ENCODE assay signal across 1 cellular context in genomic region chr7:116439005-116439404, GRCh38.
A peak's percentile ranks its signal among the peaks of the same experiment; 100 is the strongest.
TF ChIP-seq lines count a peak whose summit lies in the region.

No MANE protein-coding gene starts in this region.

TF ChIP-seq in K562, 482 proteins besides CTCF, POLR2A, EP300 and RAD21 (continued from another document and continues in another):
- TF ChIP-seq BRF2 (IDR thresholded peaks at IDR 0.05; ENCODE audit: borderline replicate concordance, insufficient read depth, insufficient read length) = no peak
- TF ChIP-seq ZNF212 (CRISPR knock-in tag; IDR thresholded peaks at IDR 0.05) = no peak
- TF ChIP-seq NKRF (IDR thresholded peaks at IDR 0.05; ENCODE audit: borderline replicate concordance) = no peak
- TF ChIP-seq TAF1 (IDR thresholded peaks at IDR 0.05; ENCODE audit: control insufficient read depth, extremely low read depth, insufficient read depth, low read length, severe bottlenecking) = no peak
- no peak for TF ChIP-seq ZKSCAN1 (IDR thresholded peaks at IDR 0.05; ENCODE audit: low read depth, low read length)
- peak; percentile 94 for TF ChIP-seq TAL1 (IDR thresholded peaks at IDR 0.05)
- no peak for TF ChIP-seq PURB (CRISPR knock-in tag; IDR thresholded peaks at IDR 0.05; ENCODE audit: low read depth)
- no peak for TF ChIP-seq ELK3 (CRISPR knock-in tag; IDR thresholded peaks at IDR 0.05)
- TF ChIP-seq DPF2 (IDR thresholded peaks at IDR 0.05) = peak; percentile 89
- TF ChIP-seq MTF1 (CRISPR knock-in tag; IDR thresholded peaks at IDR 0.05; ENCODE audit: borderline replicate concordance) = no peak
- TF ChIP-seq RHOXF2B (CRISPR knock-in tag; conservative IDR thresholded peaks at IDR 0.05) = no peak
- no peak for TF ChIP-seq ZNF444 (CRISPR knock-in tag; IDR thresholded peaks at IDR 0.05)
- no peak for TF ChIP-seq E2F1 (CRISPR knock-in tag; IDR thresholded peaks at IDR 0.05)
- no peak for TF ChIP-seq KLF1 (tag; IDR thresholded peaks at IDR 0.05)
- TF ChIP-seq HOXB6 (CRISPR knock-in tag; IDR thresholded peaks at IDR 0.05; ENCODE audit: borderline replicate concordance) = no peak
- no peak for TF ChIP-seq PPARD (CRISPR knock-in tag; IDR thresholded peaks at IDR 0.05)
- TF ChIP-seq RERE (CRISPR knock-in tag; IDR thresholded peaks at IDR 0.05; ENCODE audit: borderline replicate concordance) = no peak
- no peak for TF ChIP-seq HIVEP1 (CRISPR knock-in tag; IDR thresholded peaks at IDR 0.05)
- TF ChIP-seq ZFP36 (IDR thresholded peaks at IDR 0.05; ENCODE audit: low read depth, low read length, partially characterized antibody) = no peak
- 0 out of 2 replicates have a peak, but pooled peaks have one; percentile 19 for TF ChIP-seq NFXL1 (CRISPR knock-in tag; IDR thresholded peaks at IDR 0.05)
- TF ChIP-seq RFX1 (IDR thresholded peaks at IDR 0.05) = no peak
- TF ChIP-seq GTF2F1 (IDR thresholded peaks at IDR 0.05; ENCODE audit: low read depth, low read length) = no peak
- no peak for TF ChIP-seq REST (CRISPR knock-in tag; IDR thresholded peaks at IDR 0.05; ENCODE audit: low read depth)
- no peak for TF ChIP-seq ZFP30 (CRISPR knock-in tag; IDR thresholded peaks at IDR 0.05; ENCODE audit: borderline replicate concordance)
- no peak for TF ChIP-seq SLC30A9 (CRISPR knock-in tag; IDR thresholded peaks at IDR 0.05)
- no peak for TF ChIP-seq CTCFL (IDR thresholded peaks at IDR 0.05; ENCODE audit: borderline replicate concordance, insufficient read depth, low read depth, low read length, poor library complexity, severe bottlenecking)
- no peak for TF ChIP-seq SRSF1 (IDR thresholded peaks at IDR 0.05; ENCODE audit: low read depth, low read length)
- TF ChIP-seq FOXP4 (CRISPR knock-in tag; IDR thresholded peaks at IDR 0.05; ENCODE audit: borderline replicate concordance) = no peak
- no peak for TF ChIP-seq YBX1 (IDR thresholded peaks at IDR 0.05)
- no peak for TF ChIP-seq NR2C2 (CRISPR knock-in tag; IDR thresholded peaks at IDR 0.05)
- no peak for TF ChIP-seq NR2C2 (tag; IDR thresholded peaks at IDR 0.05)
- no peak for TF ChIP-seq PRMT5 (CRISPR knock-in tag; IDR thresholded peaks at IDR 0.05)
- no peak for TF ChIP-seq CC2D1A (IDR thresholded peaks at IDR 0.05)
- no peak for TF ChIP-seq ARNT (IDR thresholded peaks at IDR 0.05)
- TF ChIP-seq ZNF512 (tag; IDR thresholded peaks at IDR 0.05) = no peak
- TF ChIP-seq NFATC3 (IDR thresholded peaks at IDR 0.05) = no peak
- peak; percentile 83 for TF ChIP-seq NFIC (IDR thresholded peaks at IDR 0.05)
- TF ChIP-seq KLF6 (CRISPR knock-in tag; IDR thresholded peaks at IDR 0.05; ENCODE audit: borderline replicate concordance) = no peak
- no peak for TF ChIP-seq ILK (tag; IDR thresholded peaks at IDR 0.05; ENCODE audit: borderline replicate concordance, low read depth)
- peak; percentile 86 for TF ChIP-seq KLF16 (IDR thresholded peaks at IDR 0.05)
- TF ChIP-seq STAT5A (IDR thresholded peaks at IDR 0.05; ENCODE audit: borderline replicate concordance, low read length) = peak; percentile 82
- TF ChIP-seq TBP (optimal IDR thresholded peaks at IDR 0.05; ENCODE audit: low read depth, low read length) = no peak
- TF ChIP-seq L3MBTL2 (IDR thresholded peaks at IDR 0.05) = no peak
- TF ChIP-seq TCF3 (CRISPR knock-in tag; IDR thresholded peaks at IDR 0.05) = peak; percentile 98
